In genomic region chr7:41524861-41525260, GRCh38 we compare ENCODE assay signal across 6 cellular contexts.
"Had no signal": no experiment of that assay in that cellular context is flagged by ENCODE, and none has a peak within 500 bp of the region (broad histone marks: within the 10 kb centered on the region; RNA-seq: fewer than 3 reads in every experiment).

No MANE protein-coding gene starts in this region.

- H3K27ac ChIP-seq: HL-60, KMS-11 had no signal

- ATAC-seq: K562 had no signal

- FAIRE-seq: HTR-8/SVneo, K562 had no signal

- H3K9ac ChIP-seq: KMS-11 had no signal

- H3K4me3 ChIP-seq: K562 had no signal

- DNase-seq: KBM-7, KG1 had no signal

- H3K4me2 ChIP-seq: KMS-11 had no signal
